In genomic region chr9:85522459-85523092, GRCh38 we compare ENCODE assay signal across 8 cellular contexts.
DNase-seq lines count a peak whose midpoint lies in the region; ATAC-seq, FAIRE-seq and TF ChIP-seq lines count a peak whose summit lies in the region.

No MANE protein-coding gene starts in this region.

- BruUV-seq in endothelial cell of umbilical vein (replicated peaks; lab: Mats Ljungman, UMichigan), result no TSS peak

- H3K4me1 ChIP-seq in SK-N-SH (ENCODE audit: control insufficient read depth in 1 of 2, insufficient read depth in 2 of 2, low read depth in 1 of 2, low read length in 1 of 2) (no peaks in the 10 kb centered on the region; a peak in 1 of 4 replicates), endothelial cell of umbilical vein (ENCODE audit: control insufficient read depth, extremely low read depth, insufficient read depth, low read length) (peaks cover 14% of the 10 kb centered on the region), mononuclear cell (ENCODE audit: insufficient read depth, low read length) (peaks cover 12% of the 10 kb centered on the region), thoracic aorta (ENCODE audit: control insufficient read depth in 1 of 2, low read depth in 2 of 2) (peaks cover 0 to 4% of the 10 kb centered on the region in 2 donors)

- no peaks in the 10 kb centered on the region for H3K9me1 ChIP-seq in endothelial cell of umbilical vein (replicated peaks; ENCODE audit: control insufficient read depth, extremely low read depth, insufficient read depth, low read length)

- H3K36me3 ChIP-seq in SK-N-SH (replicated peaks in 1 of 2; ENCODE audit: control insufficient read depth in 1 of 2, insufficient read depth in 2 of 2, low read length in 1 of 2), result no peaks in the 10 kb centered on the region
- H3K36me3 ChIP-seq in endothelial cell of umbilical vein (ENCODE audit: control insufficient read depth in 2 of 2, extremely low read depth in 1 of 2, insufficient read depth in 2 of 2, low read length in 2 of 2), result no peaks in the 10 kb centered on the region
- H3K36me3 ChIP-seq in thoracic aorta, result no peaks in the 10 kb centered on the region

- H3K9ac ChIP-seq in SK-N-SH, result no peak overlapping the region
- no peak overlapping the region for H3K9ac ChIP-seq in endothelial cell of umbilical vein (replicated peaks; ENCODE audit: extremely low read depth, insufficient read depth, low read length)

- TF ChIP-seq EP300 in SK-N-SH (IDR thresholded peaks at IDR 0.05; ENCODE audit: borderline replicate concordance in 1 of 2, low read depth in 1 of 2, low read length in 1 of 2), result no peak

- intact Hi-C loops in endothelial cell of umbilical vein (cut with micrococcal nuclease), result no loop called here

- TF ChIP-seq CTCF in SK-N-SH (IDR thresholded peaks at IDR 0.05) (no peak), endothelial cell of umbilical vein (IDR thresholded peaks at IDR 0.05; ENCODE audit: extremely low read depth in 1 of 2, insufficient read depth in 1 of 2, low read depth in 1 of 2, low read length in 2 of 2) (no peak), thoracic aorta (IDR thresholded peaks at IDR 0.05) (no peak)

- H4K20me1 ChIP-seq in SK-N-SH (ENCODE audit: insufficient read depth), result no peaks in the 10 kb centered on the region
- no peaks in the 10 kb centered on the region for H4K20me1 ChIP-seq in endothelial cell of umbilical vein (replicated peaks; ENCODE audit: control insufficient read depth, extremely low read depth, insufficient read depth, low read length)

- POLR2A ChIA-PET in SK-N-SH (lab: Yijun Ruan, JAX) (no interaction called here), endothelial cell of umbilical vein (lab: Charles Lee) (no interaction called here)

- no peak overlapping the region for H3K27ac ChIP-seq in SK-N-SH (ENCODE audit: low read depth in 2 of 2, low read length in 1 of 2)
- no peak overlapping the region for H3K27ac ChIP-seq in endothelial cell of umbilical vein (ENCODE audit: insufficient read depth, low read depth, low read length)
- peak overlapping the region in 1 of 2 donors; percentile 13 for H3K27ac ChIP-seq in thoracic aorta

- no peak for TF ChIP-seq POLR2A in endothelial cell of umbilical vein (IDR thresholded peaks at IDR 0.05; ENCODE audit: low read depth, low read length)

- H3K4me3 ChIP-seq in SK-N-SH (ENCODE audit: low read depth in 2 of 2, low read length in 1 of 2) (peak overlapping the region in 1 of 2 experiments; percentile 34; a peak in 3 of 4 replicates), endothelial cell of umbilical vein (replicated peaks in 1 of 3; ENCODE audit: insufficient read depth in 1 of 3, low read depth in 1 of 3, low read length in 3 of 3) (peak overlapping the region; percentile 12 to 55 (median 34)), mononuclear cell (ENCODE audit: low read length) (peak overlapping the region; percentile 5), thoracic aorta (peak overlapping the region; percentile 70)

- WGBS in SK-N-SH (ENCODE audit: low lambda C conversion rate), result 39% methylated on average over 33 of the region's 55 CpGs

- DNase-seq in ACHN, result peak; percentile 34
- DNase-seq in SK-N-SH, result peak; percentile 68
- peak; percentile 26 for DNase-seq in endothelial cell of umbilical vein (ENCODE audit: low read depth, low spot score)
- no peak for DNase-seq in thoracic aorta (ENCODE audit: low spot score)
- no peak for DNase-seq in NCI-H82 treated with DMSO at 0.1 percent for 48 hours (lab: John Stamatoyannopoulos, UW; ENCODE audit: unreplicated experiment)

- FAIRE-seq in endothelial cell of umbilical vein (lab: Jason Lieb, UNC), result peak; percentile 55

- H3K9me3 ChIP-seq in SK-N-SH (no peaks in the 10 kb centered on the region), endothelial cell of umbilical vein (replicated peaks; ENCODE audit: control insufficient read depth, insufficient read depth, low read length) (no peaks in the 10 kb centered on the region), mononuclear cell (ENCODE audit: low read depth, low read length) (no peaks in the 10 kb centered on the region), thoracic aorta (no peaks in the 10 kb centered on the region)

- in situ Hi-C loops in ACHN (cut with HindIII; ENCODE audit: low pct_ligation_motif_present, low pct_unique_long_range_greater_than_20kb, low sequenced_read_pairs), result no loop called here

- H2AFZ ChIP-seq in SK-N-SH (ENCODE audit: low read depth) (peak overlapping the region; percentile 65; the same call in 1 of the 2 replicates), endothelial cell of umbilical vein (ENCODE audit: low read depth, low read length) (peak overlapping the region; percentile 91)

- dilution Hi-C loops in endothelial cell of umbilical vein (cut with MboI; ENCODE audit: extremely low pct_ligation_motif_present, low sequenced_read_pairs), result no loop called here

- H3K27me3 ChIP-seq in SK-N-SH (ENCODE audit: insufficient read depth) (no peaks in the 10 kb centered on the region; the same call in 1 of the 2 replicates), endothelial cell of umbilical vein (ENCODE audit: control insufficient read depth in 2 of 2, insufficient read depth in 2 of 2, low read length in 2 of 2) (peaks cover 13 to 29% of the 10 kb centered on the region in 2 experiments), mononuclear cell (ENCODE audit: insufficient read depth, low read length) (peaks cover 11% of the 10 kb centered on the region), thoracic aorta (replicated peaks; ENCODE audit: insufficient read depth) (no peaks in the 10 kb centered on the region)

- H3K79me2 ChIP-seq in SK-N-SH (ENCODE audit: insufficient read depth) (no peaks in the 10 kb centered on the region), endothelial cell of umbilical vein (ENCODE audit: control insufficient read depth, insufficient read depth, low read length) (no peaks in the 10 kb centered on the region)

- no peak for TF ChIP-seq RAD21 in SK-N-SH (IDR thresholded peaks at IDR 0.05; ENCODE audit: low read length)

- no peaks in the 10 kb centered on the region for H3F3A ChIP-seq in SK-N-SH (replicated peaks; ENCODE audit: insufficient read depth)

- no peaks in the 10 kb centered on the region for H3K9me2 ChIP-seq in SK-N-SH

- CTCF ChIA-PET in SK-N-SH (lab: Yijun Ruan, JAX) (no interaction called here), endothelial cell of umbilical vein (lab: Charles Lee) (interaction anchor here (0.7 kb wide), 1 partner anchor 88 kb away, joined by 4 read pairs; no protein-coding TSS in a partner anchor)

- peak; percentile 71 for ATAC-seq in GM19438 (IDR thresholded peaks at IDR 0.05; ENCODE audit: low read depth, unreplicated experiment)
- ATAC-seq in thoracic aorta (ENCODE audit: insufficient number of reproducible peaks, low FRiP score, low read depth), result no peak
- no peak for ATAC-seq in GM21786 (IDR thresholded peaks at IDR 0.05; ENCODE audit: unreplicated experiment)

- H3K4me2 ChIP-seq in SK-N-SH (peak overlapping the region; percentile 41), endothelial cell of umbilical vein (ENCODE audit: insufficient read depth, low read length) (peak overlapping the region; percentile 73)

TF ChIP-seq in SK-N-SH, 30 proteins besides CTCF, POLR2A, EP300 and RAD21:
- no peak for TF ChIP-seq FOXJ3 (CRISPR knock-in tag; IDR thresholded peaks at IDR 0.05)
- TF ChIP-seq NRF1 (IDR thresholded peaks at IDR 0.05; ENCODE audit: low read depth, low read length), result 0 out of 2 replicates have a peak, but pooled peaks have one; percentile 15

TF ChIP-seq in endothelial cell of umbilical vein, 7 proteins besides CTCF, POLR2A, EP300 and RAD21:
- TF ChIP-seq MYC (IDR thresholded peaks at IDR 0.05; ENCODE audit: low read depth, low read length) (no peak), POLR2AphosphoS5 (IDR thresholded peaks at IDR 0.05; ENCODE audit: insufficient read depth, low read depth, low read length) (no peak), MAX (IDR thresholded peaks at IDR 0.05; ENCODE audit: insufficient read depth, insufficient read length) (no peak), GATA2 (IDR thresholded peaks at IDR 0.05; ENCODE audit: insufficient read depth, insufficient read length, low read depth, low read length) (no peak), EZH2 (IDR thresholded peaks at IDR 0.05; ENCODE audit: borderline replicate concordance, low read depth, low read length, severe bottlenecking) (no peak), JUN (IDR thresholded peaks at IDR 0.05; ENCODE audit: borderline replicate concordance, insufficient read depth, insufficient read length, low read depth) (no peak), FOS (IDR thresholded peaks at IDR 0.05; ENCODE audit: borderline replicate concordance, insufficient read depth, low read length) (no peak)
TF ChIP-seq in endothelial cell of umbilical vein: peak in this region for 0.

Comparison
In these comparisons a context has a peak if more than half of its experiments do, and no peak if none do; other contexts are left out.
1. DNase-seq: peak in ACHN (single experiment), SK-N-SH (single experiment) and endothelial cell of umbilical vein (single experiment); none in thoracic aorta (single experiment) and NCI-H82 treated with DMSO at 0.1 percent for 48 hours (single experiment).